1 cellular context compared by ENCODE assay signal in genomic region chr5:161165998-161166660, GRCh38.
TF ChIP-seq lines count a peak whose summit lies in the region.

No MANE protein-coding gene starts in this region.

TF ChIP-seq in GM23338, 12 proteins besides CTCF, POLR2A, EP300 and RAD21 (continued from another document):
- TF ChIP-seq ZNF462 (CRISPR knock-in tag; IDR thresholded peaks at IDR 0.05) (no peak), ZNF331 (CRISPR knock-in tag; IDR thresholded peaks at IDR 0.05; ENCODE audit: low read depth) (no peak), STAT1 (IDR thresholded peaks at IDR 0.05; ENCODE audit: unreplicated experiment) (no peak), NANOG (IDR thresholded peaks at IDR 0.05; ENCODE audit: borderline replicate concordance) (no peak), CREB1 (CRISPR knock-in tag; IDR thresholded peaks at IDR 0.05; ENCODE audit: low read depth) (no peak)
- TF ChIP-seq, protein P1, sequence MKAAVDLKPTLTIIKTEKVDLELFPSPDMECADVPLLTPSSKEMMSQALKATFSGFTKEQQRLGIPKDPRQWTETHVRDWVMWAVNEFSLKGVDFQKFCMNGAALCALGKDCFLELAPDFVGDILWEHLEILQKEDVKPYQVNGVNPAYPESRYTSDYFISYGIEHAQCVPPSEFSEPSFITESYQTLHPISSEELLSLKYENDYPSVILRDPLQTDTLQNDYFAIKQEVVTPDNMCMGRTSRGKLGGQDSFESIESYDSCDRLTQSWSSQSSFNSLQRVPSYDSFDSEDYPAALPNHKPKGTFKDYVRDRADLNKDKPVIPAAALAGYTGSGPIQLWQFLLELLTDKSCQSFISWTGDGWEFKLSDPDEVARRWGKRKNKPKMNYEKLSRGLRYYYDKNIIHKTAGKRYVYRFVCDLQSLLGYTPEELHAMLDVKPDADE (IDR thresholded peaks at IDR 0.05): no peak
